In genomic region chr9:137029058-137029922, GRCh38 we compare ENCODE assay signal across 8 cellular contexts. TPM values are rescaled to one million over a fixed set of nuclear protein-coding genes. Genes with fewer than 3 reads are reported as not detected.
DNase-seq lines count a peak whose midpoint lies in the region; ATAC-seq and TF ChIP-seq lines count a peak whose summit lies in the region.

No MANE protein-coding gene starts in this region.

- H3K36me3 Mint-ChIP-seq in activated naive CD4-positive, alpha-beta T cell treated with anti-CD3 and anti-CD28 coated beads for 36 hours (ENCODE audit: low read depth) = no peaks in the 10 kb centered on the region
- H3K36me3 Mint-ChIP-seq in glutamatergic neuron (ENCODE audit: unreplicated experiment) = no peaks in the 10 kb centered on the region

- intact Hi-C loops in activated naive CD4-positive, alpha-beta T cell treated with anti-CD3 and anti-CD28 coated beads for 36 hours (cut with micrococcal nuclease) = loop anchor here (5.0 kb wide), 2 partner anchors 38 to 497 kb away; no protein-coding TSS in a partner anchor
- intact Hi-C loops in ovary (cut with DNase I) = loop anchor here in 1 of 4 donors (5.0 kb wide), 1 partner anchor 38 kb away; no protein-coding TSS in a partner anchor
- intact Hi-C loops in thyroid gland (cut with DNase I) = no loop called here

- no peak overlapping the region for H3K4me3 ChIP-seq in SJCRH30
- peak overlapping the region; percentile 53 for H3K4me3 ChIP-seq in ovary
- H3K4me3 ChIP-seq in thyroid gland (replicated peaks in 1 of 3) = peak overlapping the region in 2 of 3 donors; percentile 22 to 49

- H3K4me1 Mint-ChIP-seq in activated naive CD4-positive, alpha-beta T cell treated with anti-CD3 and anti-CD28 coated beads for 36 hours (ENCODE audit: low read depth) = peaks cover 34% of the 10 kb centered on the region
- H3K4me1 Mint-ChIP-seq in glutamatergic neuron (ENCODE audit: low read depth, unreplicated experiment) = peaks cover 2% of the 10 kb centered on the region

- CTCF ChIA-PET in activated naive CD4-positive, alpha-beta T cell treated with anti-CD3 and anti-CD28 coated beads for 36 hours (lab: Charles Lee) = interaction anchor here (0.6 to 6.0 kb wide), 40 partner anchors 9 to 301 kb away, joined by 3 to 66 read pairs (median 4); partner anchors contain the start of genes AJM1, CLIC3, MAN1B1 and NPDC1

- TF ChIP-seq POLR2A in ovary (IDR thresholded peaks at IDR 0.05) (no peak), thyroid gland (IDR thresholded peaks at IDR 0.05) (no peak)

- H3K36me3 ChIP-seq in SJCRH30 (no peaks in the 10 kb centered on the region), ovary (no peaks in the 10 kb centered on the region), thyroid gland (no peaks in the 10 kb centered on the region)

- H3K27me3 Mint-ChIP-seq in activated naive CD4-positive, alpha-beta T cell treated with anti-CD3 and anti-CD28 coated beads for 36 hours (ENCODE audit: low read depth) = peaks cover 5% of the 10 kb centered on the region
- H3K27me3 Mint-ChIP-seq in glutamatergic neuron (ENCODE audit: unreplicated experiment) = peaks cover 12% of the 10 kb centered on the region

- peak; percentile 84 for DNase-seq in ELF-1 (ENCODE audit: low read depth, low spot score)
- DNase-seq in SJCRH30 = peak; percentile 81 to 87
- peak; percentile 82 for DNase-seq in activated naive CD4-positive, alpha-beta T cell treated with anti-CD3 and anti-CD28 coated beads for 36 hours
- peak; percentile 94 for DNase-seq in glutamatergic neuron
- peak; percentile 53 to 80 (median 74) for DNase-seq in ovary
- peak; percentile 74 to 79 for DNase-seq in thyroid gland

- TF ChIP-seq EP300 in ovary (IDR thresholded peaks at IDR 0.05) = no peak

- H3K27ac Mint-ChIP-seq in activated naive CD4-positive, alpha-beta T cell treated with anti-CD3 and anti-CD28 coated beads for 36 hours = no peak overlapping the region
- no peak overlapping the region for H3K27ac Mint-ChIP-seq in glutamatergic neuron (ENCODE audit: unreplicated experiment)

- H3K27ac ChIP-seq in SJCRH30 (no peak overlapping the region), ovary (no peak overlapping the region), thyroid gland (peak overlapping the region in 1 of 3 donors; percentile 64)

- H3K9me3 Mint-ChIP-seq in activated naive CD4-positive, alpha-beta T cell treated with anti-CD3 and anti-CD28 coated beads for 36 hours = no peaks in the 10 kb centered on the region
- peaks cover 3% of the 10 kb centered on the region for H3K9me3 Mint-ChIP-seq in glutamatergic neuron (ENCODE audit: unreplicated experiment)

- TF ChIP-seq CTCF in glutamatergic neuron (IDR thresholded peaks at IDR 0.05; ENCODE audit: partially characterized antibody, unreplicated experiment) (peak; percentile 85), ovary (IDR thresholded peaks at IDR 0.05) (peak; percentile 63 to 70 (median 63)), thyroid gland (IDR thresholded peaks at IDR 0.05) (peak; percentile 56 to 85 (median 78))

- peak; percentile 45 for ATAC-seq in HG03354 (IDR thresholded peaks at IDR 0.05; ENCODE audit: poor library complexity, severe bottlenecking, unreplicated experiment)
- ATAC-seq in HG02852 (IDR thresholded peaks at IDR 0.05; ENCODE audit: unreplicated experiment) = no peak

- H3K27me3 ChIP-seq in SJCRH30 = peaks cover 18% of the 10 kb centered on the region
- H3K27me3 ChIP-seq in ovary = no peaks in the 10 kb centered on the region
- no peaks in the 10 kb centered on the region for H3K27me3 ChIP-seq in thyroid gland

- no peaks in the 10 kb centered on the region for H3K9me3 ChIP-seq in SJCRH30 (replicated peaks)
- no peaks in the 10 kb centered on the region for H3K9me3 ChIP-seq in ovary
- no peaks in the 10 kb centered on the region for H3K9me3 ChIP-seq in thyroid gland

- H3K4me3 Mint-ChIP-seq in activated naive CD4-positive, alpha-beta T cell treated with anti-CD3 and anti-CD28 coated beads for 36 hours = peak overlapping the region; percentile 56
- peak overlapping the region; percentile 63 for H3K4me3 Mint-ChIP-seq in glutamatergic neuron (ENCODE audit: unreplicated experiment)

- 29 to 35% (median 34%) methylated on average over 18 to 19 of the region's 19 CpGs for WGBS in ovary, 3 donors
- WGBS in thyroid gland, 2 donors = 27 to 34% methylated on average over 19 of the region's 19 CpGs

- H3K4me1 ChIP-seq in SJCRH30 = peaks cover 18% of the 10 kb centered on the region
- H3K4me1 ChIP-seq in ovary (ENCODE audit: insufficient read depth) = peaks cover 3% of the 10 kb centered on the region
- H3K4me1 ChIP-seq in thyroid gland = peaks cover 29 to 43% of the 10 kb centered on the region in 2 donors

RNA-seq across cellular contexts. Expression of gene ABCA2, which starts 1.3 kb away (rescaled TPM):
- total RNA-seq in SJCRH30 (2014; rRNA removed; shearing (Covaris generic)) = 4.0 and 4.6 TPM in 2 replicates
- total RNA-seq in activated naive CD4-positive, alpha-beta T cell treated with anti-CD3 and anti-CD28 coated beads for 36 hours = 1 to 10 TPM; 4.1 to 4.7 TPM
- total RNA-seq in glutamatergic neuron (ENCODE audit: unreplicated experiment) = 70.7 TPM
- total RNA-seq in ovary = 10 to 100 TPM in 5 of 7 donors, 1 to 10 TPM in 2; 5.8 to 26.9 (median 13.7) TPM
- 10 to 100 TPM in 1 of 2 donors, 1 to 10 TPM in 1; 2.0 to 10.5 TPM for polyA plus RNA-seq in ovary
- 10 to 100 TPM; 36.8 to 59.7 (median 50.2) TPM for total RNA-seq in thyroid gland

RNA-seq across cellular contexts. Expression of gene FUT7, which starts 2.6 kb away (rescaled TPM):
- not detected in 2 replicates for total RNA-seq in SJCRH30 (2014; rRNA removed; shearing (Covaris generic))
- total RNA-seq in activated naive CD4-positive, alpha-beta T cell treated with anti-CD3 and anti-CD28 coated beads for 36 hours = not detected
- total RNA-seq in glutamatergic neuron (ENCODE audit: unreplicated experiment) (0.20 TPM), ovary (under 1 TPM in 1 of 7 donors, not detected in 6; 0.08 TPM), thyroid gland (not detected)
- under 1 TPM in 1 of 2 donors, not detected in 1; 0.07 TPM for polyA plus RNA-seq in ovary

RNA-seq across cellular contexts. Expression of gene NPDC1, which starts 16.7 kb away (rescaled TPM):
- 0.51 and 0.91 TPM in 2 replicates for total RNA-seq in SJCRH30 (2014; rRNA removed; shearing (Covaris generic))
- 10 to 100 TPM; 14.2 to 15.9 TPM for total RNA-seq in activated naive CD4-positive, alpha-beta T cell treated with anti-CD3 and anti-CD28 coated beads for 36 hours
- total RNA-seq in glutamatergic neuron (ENCODE audit: unreplicated experiment) = 260 TPM
- 100 to 1,000 TPM in 2 of 7 donors, 10 to 100 TPM in 5; 22.3 to 112 (median 49.9) TPM for total RNA-seq in ovary
- 10 to 100 TPM in 1 of 2 donors, 1 to 10 TPM in 1; 2.1 to 67.9 TPM for polyA plus RNA-seq in ovary
- 10 to 100 TPM; 23.3 to 65.9 (median 35.4) TPM for total RNA-seq in thyroid gland

RNA-seq across cellular contexts. Expression of gene ENTPD2, which starts 24.6 kb away (rescaled TPM):
- 1.9 and 2.0 TPM in 2 replicates for total RNA-seq in SJCRH30 (2014; rRNA removed; shearing (Covaris generic))
- not detected for total RNA-seq in activated naive CD4-positive, alpha-beta T cell treated with anti-CD3 and anti-CD28 coated beads for 36 hours
- 0.69 TPM for total RNA-seq in glutamatergic neuron (ENCODE audit: unreplicated experiment)
- total RNA-seq in ovary = 1 to 10 TPM in 4 of 7 donors, under 1 TPM in 3; 0.12 to 5.1 (median 1.0) TPM
- polyA plus RNA-seq in ovary = under 1 TPM; 0.32 to 0.82 TPM
- total RNA-seq in thyroid gland = under 1 TPM in 2 of 4 donors, not detected in 2; 0.22 to 0.49 TPM

RNA-seq across cellular contexts. Expression of gene CLIC3, which starts 32.9 kb away (rescaled TPM):
- 0.28 and 0.55 TPM in 2 replicates for total RNA-seq in SJCRH30 (2014; rRNA removed; shearing (Covaris generic))
- total RNA-seq in activated naive CD4-positive, alpha-beta T cell treated with anti-CD3 and anti-CD28 coated beads for 36 hours = not detected
- total RNA-seq in glutamatergic neuron (ENCODE audit: unreplicated experiment) (not detected), ovary (1 to 10 TPM in 3 of 7 donors, under 1 TPM in 2, not detected in 2; 0.57 to 6.5 (median 1.5) TPM), thyroid gland (100 to 1,000 TPM in 3 of 4 donors, 10 to 100 TPM in 1; 97.7 to 301 (median 268) TPM)
- polyA plus RNA-seq in ovary = 1 to 10 TPM in 1 of 2 donors, not detected in 1; 1.1 TPM
